Comparison of ENCODE assay signal across 8 cellular contexts in the genomic region with DNA sequence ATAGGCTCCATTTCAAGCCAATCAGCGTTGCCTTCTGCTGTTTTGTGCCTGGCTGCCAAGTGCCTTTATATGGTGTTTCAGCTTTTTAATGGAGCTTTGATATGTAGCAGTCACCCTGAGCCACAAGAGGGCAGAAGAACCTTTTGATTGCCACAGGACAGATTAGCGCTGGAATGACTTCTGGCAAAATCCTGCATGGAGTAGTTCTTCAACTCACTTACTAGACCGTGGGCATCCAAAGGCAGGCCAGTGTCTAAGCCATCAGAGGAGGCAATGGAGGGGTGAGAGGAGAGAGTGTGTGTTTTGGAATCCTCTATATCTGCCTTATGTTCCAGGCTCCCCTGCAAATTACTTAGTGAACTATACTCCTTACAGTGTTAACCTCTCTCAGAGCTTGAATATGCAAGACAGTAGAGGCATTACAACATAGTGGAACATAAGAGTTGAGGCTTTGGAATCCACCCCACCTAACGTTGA.
DNase-seq lines count a peak whose midpoint lies in the region; ATAC-seq and TF ChIP-seq lines count a peak whose summit lies in the region.

No MANE protein-coding gene starts in this region.

- peak; percentile 74 for TF ChIP-seq CTCF in WI38 (IDR thresholded peaks at IDR 0.05; ENCODE audit: low read depth, low read length)

- H3K27me3 Mint-ChIP-seq in central memory CD8-positive, alpha-beta T cell, result no peaks in the 10 kb centered on the region

- H3K4me1 Mint-ChIP-seq in central memory CD8-positive, alpha-beta T cell, result peaks cover 11% of the 10 kb centered on the region

- no peak overlapping the region for H3K4me3 ChIP-seq in WI38 (ENCODE audit: low read depth, low read length)

- H3K4me3 Mint-ChIP-seq in central memory CD8-positive, alpha-beta T cell, result no peak overlapping the region

- no peak overlapping the region for H3K27ac Mint-ChIP-seq in central memory CD8-positive, alpha-beta T cell (ENCODE audit: low read depth)

- DNase-seq in AG08395 (ENCODE audit: low spot score) (peak; percentile 86), GOT3 (lab: John Stamatoyannopoulos, UW) (peak; percentile 31), NCI-H2227 (lab: John Stamatoyannopoulos, UW; ENCODE audit: unreplicated experiment) (peak; percentile 84), kidney glomerular epithelial cell (lab: John Stamatoyannopoulos, UW) (peak; percentile 74)
- DNase-seq in central memory CD8-positive, alpha-beta T cell (ENCODE audit: low spot score in 2 of 2), result peak in 1 of 2 donors; percentile 22
- DNase-seq in stimulated activated CD4-positive, alpha-beta T cell treated with anti-CD3 and anti-CD28 coated beads, Interleukin-2, amount 100 ng/mL, for 24 hours, result peak; percentile 19 to 40

- no peaks in the 10 kb centered on the region for H3K9me3 Mint-ChIP-seq in central memory CD8-positive, alpha-beta T cell

- H3K36me3 Mint-ChIP-seq in central memory CD8-positive, alpha-beta T cell (ENCODE audit: insufficient read depth), result peaks cover 5% of the 10 kb centered on the region

- ATAC-seq in central memory CD8-positive, alpha-beta T cell (replicated peaks; ENCODE audit: extremely low read depth, poor library complexity, severe bottlenecking), result peak; percentile 46
- no peak for ATAC-seq in HG03039 (IDR thresholded peaks at IDR 0.05; ENCODE audit: unreplicated experiment)
